Comparison of ENCODE assay signal across 8 cellular contexts in genomic region chr18:3448845-3449701, GRCh38. TPM values are rescaled to one million over a fixed set of nuclear protein-coding genes. Genes with fewer than 3 reads are reported as not detected.
DNase-seq lines count a peak whose midpoint lies in the region; ATAC-seq and TF ChIP-seq lines count a peak whose summit lies in the region.

No MANE protein-coding gene starts in this region.

- no peak for TF ChIP-seq CTCF in hepatocyte (IDR thresholded peaks at IDR 0.05; ENCODE audit: poor library complexity)
- TF ChIP-seq CTCF in gastrocnemius medialis (IDR thresholded peaks at IDR 0.05 in 4 of 5, conservative IDR thresholded peaks at IDR 0.05 in 1 of 5): no peak

- ATAC-seq in GM21825 (IDR thresholded peaks at IDR 0.05; ENCODE audit: unreplicated experiment) (peak; percentile 43), gastrocnemius medialis (peak; percentile 57 to 61)

- DNase-seq in G401 (ENCODE audit: low spot score): peak; percentile 44
- DNase-seq in LoVo (ENCODE audit: low spot score): peak; percentile 92
- DNase-seq in T-helper 2 cell treated with Interferon-gamma antibody and Interleukin-4, amounts not matched to agents 5 μg/mL and 100 μg/mL, for 36 hours (ENCODE audit: low spot score): peak; percentile 82
- DNase-seq in anterior cingulate cortex (lab: John Stamatoyannopoulos, UW): peak in 54 of 58 donors; percentile 18 to 81 (median 56)
- peak; percentile 92 for DNase-seq in hepatocyte (ENCODE audit: low spot score)
- peak; percentile 96 to 97 for DNase-seq in gastrocnemius medialis
- no peak for DNase-seq in iPS-NIHi7 (ENCODE audit: extremely low spot score)

- H3K36me3 ChIP-seq in hepatocyte (replicated peaks; ENCODE audit: insufficient read depth, low read depth) (no peaks in the 10 kb centered on the region), gastrocnemius medialis (no peaks in the 10 kb centered on the region)

- peak overlapping the region; percentile 18 for H2AFZ ChIP-seq in hepatocyte

- H3K27me3 ChIP-seq in hepatocyte (no peaks in the 10 kb centered on the region), gastrocnemius medialis (no peaks in the 10 kb centered on the region)

- H3K4me2 ChIP-seq in hepatocyte: peak overlapping the region; percentile 85

- peaks cover 35% of the 10 kb centered on the region for H3K79me2 ChIP-seq in hepatocyte

- under 1% methylated on average over 54 of the region's 57 CpGs for WGBS in hepatocyte (ENCODE audit: low lambda C conversion rate, missing lambda C conversion rate)

- peak overlapping the region; percentile 98 for H3K4me3 Mint-ChIP-seq in T-helper 2 cell treated with Interferon-gamma antibody and Interleukin-4, amounts not matched to agents 5 μg/mL and 100 μg/mL, for 36 hours

- peaks cover 40% of the 10 kb centered on the region for H3K4me1 Mint-ChIP-seq in T-helper 2 cell treated with Interferon-gamma antibody and Interleukin-4, amounts not matched to agents 5 μg/mL and 100 μg/mL, for 36 hours (ENCODE audit: low read depth)

- H4K20me1 ChIP-seq in hepatocyte (ENCODE audit: insufficient read depth, poor library complexity, severe bottlenecking): peaks cover under 1% of the 10 kb centered on the region

- H3K27ac Mint-ChIP-seq in T-helper 2 cell treated with Interferon-gamma antibody and Interleukin-4, amounts not matched to agents 5 μg/mL and 100 μg/mL, for 36 hours: peak overlapping the region; percentile 100

- H3K4me3 ChIP-seq in hepatocyte (peak overlapping the region; percentile 84), gastrocnemius medialis (peak overlapping the region; percentile 71 to 97 (median 82))

- H3K4me1 ChIP-seq in hepatocyte (ENCODE audit: insufficient read depth) (peaks cover 12% of the 10 kb centered on the region), gastrocnemius medialis (peaks cover 14 to 22% of the 10 kb centered on the region in 2 donors)

- H3K9me2 ChIP-seq in hepatocyte (replicated peaks; ENCODE audit: insufficient read depth): no peaks in the 10 kb centered on the region

- in situ Hi-C loops in G401 (cut with HindIII; ENCODE audit: low sequenced_read_pairs): no loop called here
- in situ Hi-C loops in gastrocnemius medialis (cut with MboI; ENCODE audit: low sequenced_read_pairs in 4 of 4): loop anchor here in 2 of 4 donors (10.0 kb wide), 3 partner anchors 146 to 216 kb away; no protein-coding TSS in a partner anchor

- H3K36me3 Mint-ChIP-seq in T-helper 2 cell treated with Interferon-gamma antibody and Interleukin-4, amounts not matched to agents 5 μg/mL and 100 μg/mL, for 36 hours (ENCODE audit: low read depth): peaks cover 3% of the 10 kb centered on the region

- TF ChIP-seq POLR2A in gastrocnemius medialis (IDR thresholded peaks at IDR 0.05): peak; percentile 94

- H3K9me3 Mint-ChIP-seq in T-helper 2 cell treated with Interferon-gamma antibody and Interleukin-4, amounts not matched to agents 5 μg/mL and 100 μg/mL, for 36 hours: no peaks in the 10 kb centered on the region

- H3K9me3 ChIP-seq in hepatocyte (ENCODE audit: low read depth): no peaks in the 10 kb centered on the region
- no peaks in the 10 kb centered on the region for H3K9me3 ChIP-seq in gastrocnemius medialis

- intact Hi-C loops in gastrocnemius medialis (cut with DNase I; ENCODE audit: low total_unique reads): loop anchor here (1.0 to 10.0 kb wide), 4 partner anchors 145 to 794 kb away; partner anchors contain the start of genes MYL12B and SMCHD1

- H3K27me3 Mint-ChIP-seq in T-helper 2 cell treated with Interferon-gamma antibody and Interleukin-4, amounts not matched to agents 5 μg/mL and 100 μg/mL, for 36 hours (ENCODE audit: low read depth): no peaks in the 10 kb centered on the region

- H3K27ac ChIP-seq in hepatocyte (peak overlapping the region; percentile 99), gastrocnemius medialis (peak overlapping the region; percentile 98 to 99 (median 99))

RNA-seq across cellular contexts. Expression of gene TGIF1, which starts 0.9 kb away (rescaled TPM):
- 279 and 304 TPM in 2 replicates for total RNA-seq in G401 (2014; rRNA removed; shearing (Covaris generic))
- total RNA-seq in hepatocyte: 129 and 162 TPM in 2 replicates
- 152 and 193 TPM in 2 replicates for polyA plus RNA-seq in hepatocyte
- 10 to 100 TPM; 33.8 to 90.8 (median 47.0) TPM for total RNA-seq in gastrocnemius medialis
